Comparison of ENCODE assay signal across 1 cellular context in the genomic region with DNA sequence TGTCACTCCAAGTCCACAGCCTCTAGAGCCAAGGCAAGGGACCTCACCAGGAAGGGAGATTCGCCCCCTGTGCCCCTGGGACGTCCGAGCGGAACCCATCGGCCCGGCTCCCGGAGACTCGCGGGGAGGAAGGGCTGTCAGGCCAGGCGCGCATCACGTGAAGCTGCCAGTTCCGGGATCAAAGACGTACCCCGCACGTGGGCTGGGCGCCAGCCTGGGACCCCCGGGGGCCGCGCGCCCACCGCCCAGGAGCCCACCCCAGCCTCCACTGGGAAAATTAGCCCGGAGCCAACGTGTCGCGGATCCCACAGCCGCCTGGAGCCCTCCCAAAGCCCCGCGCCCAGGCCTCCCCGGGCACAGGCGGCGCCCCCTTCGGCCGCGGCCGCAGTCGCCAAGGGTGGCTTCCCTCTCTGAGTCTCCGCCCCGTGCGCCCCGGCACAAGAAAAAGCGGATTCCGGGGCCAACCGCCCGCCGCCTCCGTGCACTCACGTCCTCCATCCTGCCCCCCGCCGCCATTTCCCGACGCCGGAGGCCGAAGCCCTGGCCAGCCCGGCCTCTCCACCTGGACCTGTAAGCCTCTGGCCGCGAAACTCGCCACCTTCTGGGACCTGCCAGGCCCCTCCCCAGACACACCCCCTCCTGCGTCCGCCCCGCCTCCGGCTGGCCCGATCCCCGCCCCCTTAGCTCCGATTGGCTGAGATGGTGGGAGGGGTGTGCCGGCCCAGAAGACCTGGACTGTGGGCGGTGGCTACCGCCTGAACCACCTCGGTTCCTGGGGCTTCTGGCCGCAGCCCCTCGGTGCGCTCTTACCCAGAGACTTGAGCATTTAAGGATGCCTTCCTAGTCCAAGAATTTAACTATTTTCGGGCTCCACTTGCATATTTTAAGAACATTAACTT.
TF ChIP-seq lines count a peak whose summit lies in the region.

A gene (minus strand): TSS at position 603 of the 899 bp plus-strand sequence. CDS start 87 bp downstream, at position 516.

TF ChIP-seq in K562, 482 proteins besides CTCF, POLR2A, EP300 and RAD21 (continued from another document and continues in another):
- no peak for TF ChIP-seq CCAR2 (IDR thresholded peaks at IDR 0.05; ENCODE audit: low read depth, low read length)
- TF ChIP-seq NR2C2 (CRISPR knock-in tag; IDR thresholded peaks at IDR 0.05) = no peak
- peak; percentile 48; the same call in 1 of the 2 replicates for TF ChIP-seq NR2C2 (tag; IDR thresholded peaks at IDR 0.05)
- TF ChIP-seq STAT5B (CRISPR knock-in tag; IDR thresholded peaks at IDR 0.05) = no peak
- TF ChIP-seq SAFB2 (IDR thresholded peaks at IDR 0.05; ENCODE audit: borderline replicate concordance, low read depth, low read length, severe bottlenecking) = no peak
- TF ChIP-seq FOXA1 (IDR thresholded peaks at IDR 0.05; ENCODE audit: borderline replicate concordance) = no peak
- TF ChIP-seq, protein P1, sequence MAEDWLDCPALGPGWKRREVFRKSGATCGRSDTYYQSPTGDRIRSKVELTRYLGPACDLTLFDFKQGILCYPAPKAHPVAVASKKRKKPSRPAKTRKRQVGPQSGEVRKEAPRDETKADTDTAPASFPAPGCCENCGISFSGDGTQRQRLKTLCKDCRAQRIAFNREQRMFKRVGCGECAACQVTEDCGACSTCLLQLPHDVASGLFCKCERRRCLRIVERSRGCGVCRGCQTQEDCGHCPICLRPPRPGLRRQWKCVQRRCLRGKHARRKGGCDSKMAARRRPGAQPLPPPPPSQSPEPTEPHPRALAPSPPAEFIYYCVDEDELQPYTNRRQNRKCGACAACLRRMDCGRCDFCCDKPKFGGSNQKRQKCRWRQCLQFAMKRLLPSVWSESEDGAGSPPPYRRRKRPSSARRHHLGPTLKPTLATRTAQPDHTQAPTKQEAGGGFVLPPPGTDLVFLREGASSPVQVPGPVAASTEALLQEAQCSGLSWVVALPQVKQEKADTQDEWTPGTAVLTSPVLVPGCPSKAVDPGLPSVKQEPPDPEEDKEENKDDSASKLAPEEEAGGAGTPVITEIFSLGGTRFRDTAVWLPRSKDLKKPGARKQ (CRISPR knock-in tag; IDR thresholded peaks at IDR 0.05) = no peak
- TF ChIP-seq DMBX1 (CRISPR knock-in tag; IDR thresholded peaks at IDR 0.05; ENCODE audit: borderline replicate concordance) = no peak
- TF ChIP-seq, protein P2, sequence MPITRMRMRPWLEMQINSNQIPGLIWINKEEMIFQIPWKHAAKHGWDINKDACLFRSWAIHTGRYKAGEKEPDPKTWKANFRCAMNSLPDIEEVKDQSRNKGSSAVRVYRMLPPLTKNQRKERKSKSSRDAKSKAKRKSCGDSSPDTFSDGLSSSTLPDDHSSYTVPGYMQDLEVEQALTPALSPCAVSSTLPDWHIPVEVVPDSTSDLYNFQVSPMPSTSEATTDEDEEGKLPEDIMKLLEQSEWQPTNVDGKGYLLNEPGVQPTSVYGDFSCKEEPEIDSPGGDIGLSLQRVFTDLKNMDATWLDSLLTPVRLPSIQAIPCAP (CRISPR knock-in tag; IDR thresholded peaks at IDR 0.05; ENCODE audit: borderline replicate concordance) = 0 out of 2 replicates have a peak, but pooled peaks have one; percentile 56
- 0 out of 2 replicates have a peak, but pooled peaks have one; percentile 19 for TF ChIP-seq FOSL1 (tag; conservative IDR thresholded peaks at IDR 0.05)
- no peak for TF ChIP-seq ZNF699 (CRISPR knock-in tag; IDR thresholded peaks at IDR 0.05; ENCODE audit: insufficient replicate concordance)
- 0 out of 2 replicates have a peak, but pooled peaks have one; percentile 33 for TF ChIP-seq ZNF175 (CRISPR knock-in tag; IDR thresholded peaks at IDR 0.05; ENCODE audit: low read depth)
- no peak for TF ChIP-seq TCFL5 (CRISPR knock-in tag; conservative IDR thresholded peaks at IDR 0.05)
- TF ChIP-seq ZNF57 (CRISPR knock-in tag; IDR thresholded peaks at IDR 0.05) = no peak
- TF ChIP-seq MCM2 (IDR thresholded peaks at IDR 0.05; ENCODE audit: low read depth) = no peak
- no peak for TF ChIP-seq ESRRA (IDR thresholded peaks at IDR 0.05; ENCODE audit: borderline replicate concordance, low read depth)
- TF ChIP-seq CBX2 (IDR thresholded peaks at IDR 0.05; ENCODE audit: insufficient read depth, low read length, poor library complexity, severe bottlenecking) = no peak
- TF ChIP-seq SMAD2 (IDR thresholded peaks at IDR 0.05; ENCODE audit: low read depth, low read length) = no peak
- TF ChIP-seq, protein P3, sequence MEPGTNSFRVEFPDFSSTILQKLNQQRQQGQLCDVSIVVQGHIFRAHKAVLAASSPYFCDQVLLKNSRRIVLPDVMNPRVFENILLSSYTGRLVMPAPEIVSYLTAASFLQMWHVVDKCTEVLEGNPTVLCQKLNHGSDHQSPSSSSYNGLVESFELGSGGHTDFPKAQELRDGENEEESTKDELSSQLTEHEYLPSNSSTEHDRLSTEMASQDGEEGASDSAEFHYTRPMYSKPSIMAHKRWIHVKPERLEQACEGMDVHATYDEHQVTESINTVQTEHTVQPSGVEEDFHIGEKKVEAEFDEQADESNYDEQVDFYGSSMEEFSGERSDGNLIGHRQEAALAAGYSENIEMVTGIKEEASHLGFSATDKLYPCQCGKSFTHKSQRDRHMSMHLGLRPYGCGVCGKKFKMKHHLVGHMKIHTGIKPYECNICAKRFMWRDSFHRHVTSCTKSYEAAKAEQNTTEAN (CRISPR knock-in tag; IDR thresholded peaks at IDR 0.05) = no peak
- no peak for TF ChIP-seq TAF7 (tag; IDR thresholded peaks at IDR 0.05)
- no peak for TF ChIP-seq RBM34 (IDR thresholded peaks at IDR 0.05; ENCODE audit: borderline replicate concordance, insufficient read depth, low read length)
- TF ChIP-seq, protein P4, sequence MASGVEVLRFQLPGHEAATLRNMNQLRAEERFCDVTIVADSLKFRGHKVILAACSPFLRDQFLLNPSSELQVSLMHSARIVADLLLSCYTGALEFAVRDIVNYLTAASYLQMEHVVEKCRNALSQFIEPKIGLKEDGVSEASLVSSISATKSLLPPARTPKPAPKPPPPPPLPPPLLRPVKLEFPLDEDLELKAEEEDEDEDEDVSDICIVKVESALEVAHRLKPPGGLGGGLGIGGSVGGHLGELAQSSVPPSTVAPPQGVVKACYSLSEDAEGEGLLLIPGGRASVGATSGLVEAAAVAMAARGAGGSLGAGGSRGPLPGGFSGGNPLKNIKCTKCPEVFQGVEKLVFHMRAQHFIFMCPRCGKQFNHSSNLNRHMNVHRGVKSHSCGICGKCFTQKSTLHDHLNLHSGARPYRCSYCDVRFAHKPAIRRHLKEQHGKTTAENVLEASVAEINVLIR (CRISPR knock-in tag; IDR thresholded peaks at IDR 0.05) = no peak
- TF ChIP-seq ZNF143 (CRISPR knock-in tag; IDR thresholded peaks at IDR 0.05) = no peak
- TF ChIP-seq, protein P5, sequence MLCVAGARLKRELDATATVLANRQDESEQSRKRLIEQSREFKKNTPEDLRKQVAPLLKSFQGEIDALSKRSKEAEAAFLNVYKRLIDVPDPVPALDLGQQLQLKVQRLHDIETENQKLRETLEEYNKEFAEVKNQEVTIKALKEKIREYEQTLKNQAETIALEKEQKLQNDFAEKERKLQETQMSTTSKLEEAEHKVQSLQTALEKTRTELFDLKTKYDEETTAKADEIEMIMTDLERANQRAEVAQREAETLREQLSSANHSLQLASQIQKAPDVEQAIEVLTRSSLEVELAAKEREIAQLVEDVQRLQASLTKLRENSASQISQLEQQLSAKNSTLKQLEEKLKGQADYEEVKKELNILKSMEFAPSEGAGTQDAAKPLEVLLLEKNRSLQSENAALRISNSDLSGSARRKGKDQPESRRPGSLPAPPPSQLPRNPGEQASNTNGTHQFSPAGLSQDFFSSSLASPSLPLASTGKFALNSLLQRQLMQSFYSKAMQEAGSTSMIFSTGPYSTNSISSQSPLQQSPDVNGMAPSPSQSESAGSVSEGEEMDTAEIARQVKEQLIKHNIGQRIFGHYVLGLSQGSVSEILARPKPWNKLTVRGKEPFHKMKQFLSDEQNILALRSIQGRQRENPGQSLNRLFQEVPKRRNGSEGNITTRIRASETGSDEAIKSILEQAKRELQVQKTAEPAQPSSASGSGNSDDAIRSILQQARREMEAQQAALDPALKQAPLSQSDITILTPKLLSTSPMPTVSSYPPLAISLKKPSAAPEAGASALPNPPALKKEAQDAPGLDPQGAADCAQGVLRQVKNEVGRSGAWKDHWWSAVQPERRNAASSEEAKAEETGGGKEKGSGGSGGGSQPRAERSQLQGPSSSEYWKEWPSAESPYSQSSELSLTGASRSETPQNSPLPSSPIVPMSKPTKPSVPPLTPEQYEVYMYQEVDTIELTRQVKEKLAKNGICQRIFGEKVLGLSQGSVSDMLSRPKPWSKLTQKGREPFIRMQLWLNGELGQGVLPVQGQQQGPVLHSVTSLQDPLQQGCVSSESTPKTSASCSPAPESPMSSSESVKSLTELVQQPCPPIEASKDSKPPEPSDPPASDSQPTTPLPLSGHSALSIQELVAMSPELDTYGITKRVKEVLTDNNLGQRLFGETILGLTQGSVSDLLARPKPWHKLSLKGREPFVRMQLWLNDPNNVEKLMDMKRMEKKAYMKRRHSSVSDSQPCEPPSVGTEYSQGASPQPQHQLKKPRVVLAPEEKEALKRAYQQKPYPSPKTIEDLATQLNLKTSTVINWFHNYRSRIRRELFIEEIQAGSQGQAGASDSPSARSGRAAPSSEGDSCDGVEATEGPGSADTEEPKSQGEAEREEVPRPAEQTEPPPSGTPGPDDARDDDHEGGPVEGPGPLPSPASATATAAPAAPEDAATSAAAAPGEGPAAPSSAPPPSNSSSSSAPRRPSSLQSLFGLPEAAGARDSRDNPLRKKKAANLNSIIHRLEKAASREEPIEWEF (CRISPR knock-in tag; IDR thresholded peaks at IDR 0.05) = no peak
- peak; percentile 70 for TF ChIP-seq POLR2B (IDR thresholded peaks at IDR 0.05; ENCODE audit: low read depth, partially characterized antibody)
- TF ChIP-seq ZFX (CRISPR knock-in tag; IDR thresholded peaks at IDR 0.05) = peak; percentile 85
- TF ChIP-seq MCM5 (IDR thresholded peaks at IDR 0.05; ENCODE audit: low read depth) = no peak
- TF ChIP-seq, protein P6, sequence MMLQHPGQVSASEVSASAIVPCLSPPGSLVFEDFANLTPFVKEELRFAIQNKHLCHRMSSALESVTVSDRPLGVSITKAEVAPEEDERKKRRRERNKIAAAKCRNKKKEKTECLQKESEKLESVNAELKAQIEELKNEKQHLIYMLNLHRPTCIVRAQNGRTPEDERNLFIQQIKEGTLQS (IDR thresholded peaks at IDR 0.05) = no peak
- TF ChIP-seq, protein P6 (CRISPR knock-in tag; conservative IDR thresholded peaks at IDR 0.05) = no peak
- no peak for TF ChIP-seq ZNF41 (CRISPR knock-in tag; conservative IDR thresholded peaks at IDR 0.05)
- no peak for TF ChIP-seq BRD9 (IDR thresholded peaks at IDR 0.05; ENCODE audit: low read depth, partially characterized antibody)
- peak; percentile 72 for TF ChIP-seq L3MBTL2 (IDR thresholded peaks at IDR 0.05)
- no peak for TF ChIP-seq ZNF274 (IDR thresholded peaks at IDR 0.05; ENCODE audit: borderline replicate concordance, low read depth, low read length)
- no peak for TF ChIP-seq MTA1 (IDR thresholded peaks at IDR 0.05; ENCODE audit: borderline replicate concordance)
- 0 out of 4 replicates have a peak, but pooled peaks of 1 of the 2 experiments have one; percentile 29 for TF ChIP-seq TRIM24 (IDR thresholded peaks at IDR 0.05)
- no peak for TF ChIP-seq ZBTB17 (CRISPR knock-in tag; IDR thresholded peaks at IDR 0.05)
- TF ChIP-seq, protein P7, sequence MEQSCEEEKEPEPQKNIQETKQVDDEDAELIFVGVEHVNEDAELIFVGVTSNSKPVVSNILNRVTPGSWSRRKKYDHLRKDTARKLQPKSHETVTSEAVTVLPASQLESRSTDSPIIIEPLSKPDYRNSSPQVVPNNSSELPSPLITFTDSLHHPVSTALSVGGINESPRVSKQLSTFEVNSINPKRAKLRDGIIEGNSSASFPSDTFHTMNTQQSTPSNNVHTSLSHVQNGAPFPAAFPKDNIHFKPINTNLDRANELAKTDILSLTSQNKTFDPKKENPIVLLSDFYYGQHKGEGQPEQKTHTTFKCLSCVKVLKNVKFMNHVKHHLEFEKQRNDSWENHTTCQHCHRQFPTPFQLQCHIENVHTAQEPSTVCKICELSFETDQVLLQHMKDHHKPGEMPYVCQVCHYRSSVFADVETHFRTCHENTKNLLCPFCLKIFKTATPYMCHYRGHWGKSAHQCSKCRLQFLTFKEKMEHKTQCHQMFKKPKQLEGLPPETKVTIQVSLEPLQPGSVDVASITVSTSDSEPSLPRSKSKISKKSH (CRISPR knock-in tag; IDR thresholded peaks at IDR 0.05) = no peak
- no peak for TF ChIP-seq GATAD2A (IDR thresholded peaks at IDR 0.05)
- no peak for TF ChIP-seq ZNF134 (CRISPR knock-in tag; conservative IDR thresholded peaks at IDR 0.05)
- no peak for TF ChIP-seq ZFP36 (IDR thresholded peaks at IDR 0.05; ENCODE audit: low read depth, low read length, partially characterized antibody)
- no peak for TF ChIP-seq ZC3H8 (IDR thresholded peaks at IDR 0.05)
- TF ChIP-seq HNRNPL (IDR thresholded peaks at IDR 0.05; ENCODE audit: low read depth, low read length) = peak; percentile 89
- TF ChIP-seq, protein P8, sequence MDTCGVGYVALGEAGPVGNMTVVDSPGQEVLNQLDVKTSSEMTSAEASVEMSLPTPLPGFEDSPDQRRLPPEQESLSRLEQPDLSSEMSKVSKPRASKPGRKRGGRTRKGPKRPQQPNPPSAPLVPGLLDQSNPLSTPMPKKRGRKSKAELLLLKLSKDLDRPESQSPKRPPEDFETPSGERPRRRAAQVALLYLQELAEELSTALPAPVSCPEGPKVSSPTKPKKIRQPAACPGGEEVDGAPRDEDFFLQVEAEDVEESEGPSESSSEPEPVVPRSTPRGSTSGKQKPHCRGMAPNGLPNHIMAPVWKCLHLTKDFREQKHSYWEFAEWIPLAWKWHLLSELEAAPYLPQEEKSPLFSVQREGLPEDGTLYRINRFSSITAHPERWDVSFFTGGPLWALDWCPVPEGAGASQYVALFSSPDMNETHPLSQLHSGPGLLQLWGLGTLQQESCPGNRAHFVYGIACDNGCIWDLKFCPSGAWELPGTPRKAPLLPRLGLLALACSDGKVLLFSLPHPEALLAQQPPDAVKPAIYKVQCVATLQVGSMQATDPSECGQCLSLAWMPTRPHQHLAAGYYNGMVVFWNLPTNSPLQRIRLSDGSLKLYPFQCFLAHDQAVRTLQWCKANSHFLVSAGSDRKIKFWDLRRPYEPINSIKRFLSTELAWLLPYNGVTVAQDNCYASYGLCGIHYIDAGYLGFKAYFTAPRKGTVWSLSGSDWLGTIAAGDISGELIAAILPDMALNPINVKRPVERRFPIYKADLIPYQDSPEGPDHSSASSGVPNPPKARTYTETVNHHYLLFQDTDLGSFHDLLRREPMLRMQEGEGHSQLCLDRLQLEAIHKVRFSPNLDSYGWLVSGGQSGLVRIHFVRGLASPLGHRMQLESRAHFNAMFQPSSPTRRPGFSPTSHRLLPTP (IDR thresholded peaks at IDR 0.05; ENCODE audit: borderline replicate concordance, extremely low read depth, insufficient read length) = no peak
- TF ChIP-seq CSDE1 (IDR thresholded peaks at IDR 0.05) = no peak
- no peak for TF ChIP-seq ZNF778 (CRISPR knock-in tag; IDR thresholded peaks at IDR 0.05)
- no peak for TF ChIP-seq ZNF253 (CRISPR knock-in tag; conservative IDR thresholded peaks at IDR 0.05)
- TF ChIP-seq CHD4 (IDR thresholded peaks at IDR 0.05; ENCODE audit: insufficient read depth, insufficient replicate concordance, low read depth, low read length, poor library complexity, severe bottlenecking) = no peak
- TF ChIP-seq, protein P9, sequence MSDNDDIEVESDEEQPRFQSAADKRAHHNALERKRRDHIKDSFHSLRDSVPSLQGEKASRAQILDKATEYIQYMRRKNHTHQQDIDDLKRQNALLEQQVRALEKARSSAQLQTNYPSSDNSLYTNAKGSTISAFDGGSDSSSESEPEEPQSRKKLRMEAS (CRISPR knock-in tag; IDR thresholded peaks at IDR 0.05) = peak; percentile 86
